13 cellular contexts compared by ENCODE assay signal in the genomic region with DNA sequence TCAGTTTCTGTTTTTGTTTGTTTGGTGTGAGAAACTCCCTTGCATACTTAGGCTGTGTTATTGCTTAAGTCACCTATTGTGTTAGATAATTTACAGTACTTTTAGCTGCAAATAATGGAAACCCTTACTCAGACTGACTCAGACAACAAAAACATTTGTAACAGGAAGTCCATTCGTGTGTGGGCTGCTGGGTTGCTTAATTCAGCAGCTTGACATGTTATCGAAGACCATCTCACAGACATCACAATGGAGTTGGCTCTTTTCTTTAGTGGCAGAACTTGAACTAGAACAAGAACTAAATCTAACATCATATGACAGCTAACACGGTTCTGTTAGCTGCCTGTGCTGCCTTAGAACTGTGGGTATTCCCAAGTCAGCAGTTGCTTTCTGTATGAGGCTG. TPM values are rescaled to one million over a fixed set of nuclear protein-coding genes. Genes with fewer than 3 reads are reported as not detected.
A peak's percentile ranks its signal among the peaks of the same experiment; 100 is the strongest.
DNase-seq lines count a peak whose midpoint lies in the region; ATAC-seq and TF ChIP-seq lines count a peak whose summit lies in the region.
"Had no signal": no experiment of that assay in that cellular context is flagged by ENCODE, and none has a peak within 500 bp of the region (broad histone marks: within the 10 kb centered on the region; RNA-seq: fewer than 3 reads in every experiment).

No MANE protein-coding gene starts in this region.

- no peak for DNase-seq in heart right ventricle
- DNase-seq in Right ventricle myocardium superior, result no peak
- DNase-seq in fibroblast of mammary gland (ENCODE audit: low read depth), result peak; percentile 89
- no peak for DNase-seq in thoracic aorta (ENCODE audit: low spot score)
- DNase-seq in pons (ENCODE audit: low spot score), result no peak
- DNase-seq: activated T-cell treated with anti-CD3 and anti-CD28 coated beads, Interleukin-2, amount 50 U/mL, for 48 hours; NCI-H446 treated with DMSO at 0.1 percent for 48 hours; upper lobe of left lung had no signal

- H3K27ac ChIP-seq in heart right ventricle (peak overlapping the region in 5 of 10 donors; percentile 10 to 68 (median 39)), thoracic aorta (no peak overlapping the region)
- H3K27ac ChIP-seq: coronary artery, neutrophil, upper lobe of left lung had no signal

- peaks cover 0 to 38% (median 4%) of the 10 kb centered on the region in 9 donors for H3K4me1 ChIP-seq in heart right ventricle
- peaks cover 0 to 5% of the 10 kb centered on the region in 2 donors for H3K4me1 ChIP-seq in thoracic aorta (ENCODE audit: control insufficient read depth in 1 of 2, low read depth in 2 of 2)
- H3K4me1 ChIP-seq: upper lobe of left lung had no signal

- intact Hi-C loops in heart right ventricle (cut with DNase I) (no loop called here), Right ventricle myocardium superior (cut with DNase I) (no loop called here)

- H3K4me3 ChIP-seq in heart right ventricle, result no peak overlapping the region
- H3K4me3 ChIP-seq in fibroblast of mammary gland (ENCODE audit: control insufficient read depth, low read depth, low read length), result no peak overlapping the region
- no peak overlapping the region for H3K4me3 ChIP-seq in thoracic aorta
- H3K4me3 ChIP-seq: coronary artery, upper lobe of left lung had no signal

- peak in 5 of 8 donors; percentile 51 to 85 (median 58) for ATAC-seq in heart right ventricle
- no peak for ATAC-seq in Right ventricle myocardium superior (ENCODE audit: poor library complexity)
- ATAC-seq in SK-N-SH treated with all-trans-retinoic acid at 6 μM for 48 hours, result peak; percentile 16; the same call in 2 of the 3 replicates
- ATAC-seq in thoracic aorta (ENCODE audit: insufficient number of reproducible peaks, low FRiP score, low read depth), result peak; percentile 50
- no peak for ATAC-seq in GM19328 (IDR thresholded peaks at IDR 0.05; ENCODE audit: unreplicated experiment)
- ATAC-seq in GM18870 (IDR thresholded peaks at IDR 0.05; ENCODE audit: unreplicated experiment), result no peak

- TF ChIP-seq CTCF in heart right ventricle (IDR thresholded peaks at IDR 0.05) (no peak), fibroblast of mammary gland (conservative IDR thresholded peaks at IDR 0.05; ENCODE audit: control insufficient read depth, insufficient read depth, low read depth, low read length) (no peak), thoracic aorta (IDR thresholded peaks at IDR 0.05) (no peak)

- H3K27me3 ChIP-seq in heart right ventricle (no peaks in the 10 kb centered on the region), thoracic aorta (replicated peaks; ENCODE audit: insufficient read depth) (no peaks in the 10 kb centered on the region)
- H3K27me3 ChIP-seq: neutrophil, upper lobe of left lung had no signal

- H3K9me3 ChIP-seq in heart right ventricle, result no peaks in the 10 kb centered on the region
- no peaks in the 10 kb centered on the region for H3K9me3 ChIP-seq in thoracic aorta
- H3K9me3 ChIP-seq: neutrophil, upper lobe of left lung had no signal

- WGBS in heart right ventricle, 2 donors, result 22 to 37% methylated on average over 3 of the region's 3 CpGs

- H3K36me3 ChIP-seq in heart right ventricle, result no peaks in the 10 kb centered on the region
- H3K36me3 ChIP-seq in thoracic aorta, result no peaks in the 10 kb centered on the region
- H3K36me3 ChIP-seq: neutrophil, upper lobe of left lung had no signal

TF ChIP-seq in SK-N-SH treated with all-trans-retinoic acid at 6 μM for 48 hours, 23 proteins besides CTCF, POLR2A, EP300 and RAD21:
- TF ChIP-seq RARB (CRISPR knock-in tag; IDR thresholded peaks at IDR 0.05), result no peak

RNA-seq across cellular contexts. Expression of gene GABRE, which starts 9.9 kb away (rescaled TPM):
- total RNA-seq in heart right ventricle, result 10 to 100 TPM; 17.1 to 77.8 (median 36.2) TPM
- polyA plus RNA-seq in heart right ventricle, result 10 to 100 TPM in 1 of 2 donors, 1 to 10 TPM in 1; 2.8 to 32.3 TPM
- 28.0 TPM for total RNA-seq in Right ventricle myocardium superior
- total RNA-seq in thoracic aorta, result 100 to 1,000 TPM in 1 of 2 donors, 10 to 100 TPM in 1; 40.9 to 286 TPM

Comparison
In these comparisons a context has a peak if more than half of its experiments do, and no peak if none do; other contexts are left out.
1. ATAC-seq: peak in heart right ventricle (5 of 8), SK-N-SH treated with all-trans-retinoic acid at 6 μM for 48 hours (single experiment) and thoracic aorta (single experiment); none in Right ventricle myocardium superior (single experiment), GM19328 (single experiment) and GM18870 (single experiment).